Comparison of ENCODE assay signal across 13 cellular contexts in the genomic region with DNA sequence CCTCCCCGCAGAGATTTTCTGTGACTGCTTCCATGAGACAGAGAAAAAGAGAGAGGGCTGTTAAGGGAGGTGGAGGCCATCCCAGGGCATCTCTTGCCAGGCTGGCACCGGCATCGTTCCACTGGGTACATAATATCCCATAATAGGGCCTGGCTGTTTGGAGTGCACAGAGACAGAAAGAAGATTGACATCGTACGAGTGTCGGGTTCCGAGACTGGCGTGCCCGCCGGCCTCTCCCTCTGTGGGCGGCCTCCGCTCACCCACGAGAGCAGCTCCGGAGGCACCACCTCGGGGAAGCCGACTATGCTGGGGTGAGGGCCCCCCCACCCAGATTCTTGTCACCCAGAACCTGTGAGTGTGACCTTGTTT.
DNase-seq lines count a peak whose midpoint lies in the region; ATAC-seq and TF ChIP-seq lines count a peak whose summit lies in the region.
"Had no signal": no experiment of that assay in that cellular context is flagged by ENCODE, and none has a peak within 500 bp of the region (broad histone marks: within the 10 kb centered on the region; RNA-seq: fewer than 3 reads in every experiment).

No MANE protein-coding gene starts in this region.

- H3K4ac ChIP-seq in mesendoderm (ENCODE audit: low read depth, low read length): no peak overlapping the region

- H3K36me3 ChIP-seq in WERI-Rb-1: no peaks in the 10 kb centered on the region
- H3K36me3 ChIP-seq in esophagus muscularis mucosa: no peaks in the 10 kb centered on the region
- no peaks in the 10 kb centered on the region for H3K36me3 ChIP-seq in mesendoderm (ENCODE audit: control insufficient read depth, insufficient read depth, low read length)
- H3K36me3 ChIP-seq in skeletal muscle tissue (ENCODE audit: control insufficient read depth in 3 of 3, insufficient read depth in 3 of 3, low read length in 3 of 3): no peaks in the 10 kb centered on the region

- TF ChIP-seq POLR2A in esophagus muscularis mucosa (IDR thresholded peaks at IDR 0.05; ENCODE audit: low read depth): no peak

- DNase-seq in WERI-Rb-1: no peak
- DNase-seq in esophagus muscularis mucosa (ENCODE audit: extremely low spot score): no peak
- no peak for DNase-seq in mesendoderm
- no peak for DNase-seq in cerebellum (ENCODE audit: low spot score)
- no peak for DNase-seq in RPMI8226
- DNase-seq: CD4-positive, alpha-beta T cell; DMS79 treated with DMSO at 0.1 percent for 48 hours; NCI-H1436; NCI-H2081; OCI-M1 had no signal

- no peak overlapping the region for H3K18ac ChIP-seq in mesendoderm (ENCODE audit: low read length)

- no peak overlapping the region for H3K56ac ChIP-seq in mesendoderm (ENCODE audit: low read length)

- H3K9ac ChIP-seq in mesendoderm (ENCODE audit: low read length) (no peak overlapping the region), skeletal muscle tissue (ENCODE audit: low read depth in 1 of 3, low read length in 3 of 3) (peak overlapping the region; percentile 50 to 79 (median 57))

- H2BK120ac ChIP-seq in mesendoderm (ENCODE audit: low read depth, low read length): no peak overlapping the region

- peaks cover 2% of the 10 kb centered on the region for H3K79me2 ChIP-seq in mesendoderm (ENCODE audit: control insufficient read depth, insufficient read depth, low read length)

- H3K23ac ChIP-seq in mesendoderm (ENCODE audit: low read length): peak overlapping the region; percentile 66

- no peak overlapping the region for H2BK15ac ChIP-seq in mesendoderm (replicated peaks; ENCODE audit: low read depth)

- H3K27me3 ChIP-seq in WERI-Rb-1 (ENCODE audit: insufficient read depth, low read depth, severe bottlenecking) (no peaks in the 10 kb centered on the region), esophagus muscularis mucosa (no peaks in the 10 kb centered on the region), mesendoderm (ENCODE audit: insufficient read depth, low read length, poor library complexity) (no peaks in the 10 kb centered on the region), skeletal muscle tissue (ENCODE audit: control insufficient read depth in 3 of 3, insufficient read depth in 3 of 3, low read length in 3 of 3) (no peaks in the 10 kb centered on the region)

- no peak overlapping the region for H2AK5ac ChIP-seq in mesendoderm (ENCODE audit: low read length)

- ATAC-seq in GM19023 (IDR thresholded peaks at IDR 0.05; ENCODE audit: unreplicated experiment): no peak
- ATAC-seq: HCT116 had no signal

- no peak for TF ChIP-seq EP300 in esophagus muscularis mucosa (IDR thresholded peaks at IDR 0.05)

- H3K79me1 ChIP-seq in mesendoderm (ENCODE audit: low read length): peaks cover 11% of the 10 kb centered on the region

- no peaks in the 10 kb centered on the region for H3K9me3 ChIP-seq in WERI-Rb-1 (ENCODE audit: severe bottlenecking)
- H3K9me3 ChIP-seq in esophagus muscularis mucosa: no peaks in the 10 kb centered on the region
- H3K9me3 ChIP-seq in skeletal muscle tissue (ENCODE audit: control insufficient read depth in 3 of 3, low read length in 3 of 3): no peaks in the 10 kb centered on the region

- H4K5ac ChIP-seq in mesendoderm (ENCODE audit: low read length): no peak overlapping the region

- no peak for TF ChIP-seq CTCF in WERI-Rb-1 (IDR thresholded peaks at IDR 0.05; ENCODE audit: low read depth, low read length)
- no peak for TF ChIP-seq CTCF in esophagus muscularis mucosa (IDR thresholded peaks at IDR 0.05)

- 77% methylated on average over 16 of the region's 16 CpGs for WGBS in esophagus muscularis mucosa
- no CpG with 5 or more reads among the region's 16 CpGs for WGBS in mesendoderm (ENCODE audit: extremely low coverage, insufficient coverage, low lambda C conversion rate)

- no peak overlapping the region for H3K4me3 ChIP-seq in WERI-Rb-1 (ENCODE audit: low read depth, low read length)
- H3K4me3 ChIP-seq in esophagus muscularis mucosa: no peak overlapping the region
- no peak overlapping the region for H3K4me3 ChIP-seq in mesendoderm (ENCODE audit: low read length)
- H3K4me3 ChIP-seq in skeletal muscle tissue (ENCODE audit: low read length in 3 of 3): peak overlapping the region in 1 of 3 donors; percentile 52

- H4K8ac ChIP-seq in mesendoderm (ENCODE audit: low read depth, low read length): no peak overlapping the region

- H2BK5ac ChIP-seq in mesendoderm (ENCODE audit: low read length): no peak overlapping the region

- H3K27ac ChIP-seq in WERI-Rb-1 (peak overlapping the region; percentile 90), esophagus muscularis mucosa (replicated peaks in 1 of 4) (peak overlapping the region; percentile 12 to 57 (median 54)), mesendoderm (ENCODE audit: low read depth, low read length) (no peak overlapping the region), skeletal muscle tissue (ENCODE audit: low read depth, low read length) (peak overlapping the region; percentile 90)

- H3K4me1 ChIP-seq in esophagus muscularis mucosa (peaks cover 31 to 69% (median 66%) of the 10 kb centered on the region in 4 donors), mesendoderm (ENCODE audit: control insufficient read depth, low read depth, low read length) (no peaks in the 10 kb centered on the region), skeletal muscle tissue (ENCODE audit: control insufficient read depth in 3 of 3, insufficient read depth in 3 of 3, low read length in 3 of 3) (peaks cover 49 to 77% (median 71%) of the 10 kb centered on the region in 3 donors)

- intact Hi-C loops in esophagus muscularis mucosa (cut with DNase I): no loop called here

- H3K4me2 ChIP-seq in mesendoderm (ENCODE audit: low read length): no peak overlapping the region
